ENCODE assay signal across 17 cellular contexts in the genomic region with DNA sequence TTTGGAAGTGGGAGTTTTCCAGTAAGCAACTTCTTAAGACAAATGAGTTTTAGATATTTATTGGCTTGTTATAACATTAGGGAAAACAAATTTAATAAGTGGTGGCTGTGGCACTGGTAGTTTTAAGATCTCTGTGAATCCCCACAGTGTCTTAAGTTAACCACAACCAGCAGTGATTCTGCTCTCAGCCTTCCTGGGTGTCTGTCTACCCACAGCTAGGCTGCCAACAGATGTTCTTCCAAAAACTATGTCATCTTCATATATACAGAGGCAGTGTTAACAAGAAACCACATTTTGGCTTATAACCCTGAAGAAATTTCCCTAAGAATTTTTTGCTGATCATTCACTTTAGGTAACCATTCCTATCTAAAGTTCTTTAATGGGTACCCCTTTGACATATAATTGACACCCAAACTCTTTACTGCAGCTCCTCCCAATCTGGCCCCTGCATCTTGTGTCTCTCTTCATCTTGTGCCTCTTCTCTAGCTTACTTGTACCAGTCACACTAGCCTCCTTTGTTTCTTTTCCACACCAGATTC. TPM values are rescaled to one million over a fixed set of nuclear protein-coding genes. Genes with fewer than 3 reads are reported as not detected.
DNase-seq lines count a peak whose midpoint lies in the region; ATAC-seq and TF ChIP-seq lines count a peak whose summit lies in the region.
"Had no signal": no experiment of that assay in that cellular context is flagged by ENCODE, and none has a peak within 500 bp of the region (broad histone marks: within the 10 kb centered on the region; RNA-seq: fewer than 3 reads in every experiment).

No MANE protein-coding gene starts in this region.

- H2BK12ac ChIP-seq in H9 (ENCODE audit: insufficient read length, low read depth, low read length), result no peak overlapping the region

- no peak overlapping the region for H2AFZ ChIP-seq in H9 (ENCODE audit: low read length)

- no peak overlapping the region for H2AK5ac ChIP-seq in H9 (ENCODE audit: insufficient read length, low read length)

- H2BK5ac ChIP-seq in H9 (ENCODE audit: insufficient read length, low read length), result no peak overlapping the region

- H3K27me3 Mint-ChIP-seq in activated T-helper 1 cell treated with anti-CD3 and anti-CD28 coated beads, Interleukin-12 subunit alpha, Interleukin-12 subunit beta, Interleukin-2, Interleukin-4 antibody, amounts not matched to agents 30 ng/mL and 10 ng/mL and 1 ng/mL, durations not matched to agents 14 hours and 24 hours and 36 hours (ENCODE audit: insufficient read depth), result no peaks in the 10 kb centered on the region
- H3K27me3 Mint-ChIP-seq in memory B cell (no peaks in the 10 kb centered on the region), H9 (ENCODE audit: low read depth) (no peaks in the 10 kb centered on the region)

- H3K4me3 Mint-ChIP-seq in activated T-helper 1 cell treated with anti-CD3 and anti-CD28 coated beads, Interleukin-12 subunit alpha, Interleukin-12 subunit beta, Interleukin-2, Interleukin-4 antibody, amounts not matched to agents 30 ng/mL and 10 ng/mL and 1 ng/mL, durations not matched to agents 14 hours and 24 hours and 36 hours, result no peak overlapping the region
- H3K4me3 Mint-ChIP-seq in memory B cell, result no peak overlapping the region
- no peak overlapping the region for H3K4me3 Mint-ChIP-seq in H9
- H3K4me3 Mint-ChIP-seq: CD14-positive monocyte had no signal

- no peak overlapping the region for H3K4me2 ChIP-seq in H9 (ENCODE audit: insufficient read depth, insufficient read length, low read length)

- H3K4me1 Mint-ChIP-seq in activated T-helper 1 cell treated with anti-CD3 and anti-CD28 coated beads, Interleukin-12 subunit alpha, Interleukin-12 subunit beta, Interleukin-2, Interleukin-4 antibody, amounts not matched to agents 30 ng/mL and 10 ng/mL and 1 ng/mL, durations not matched to agents 14 hours and 24 hours and 36 hours (ENCODE audit: low read depth), result peaks cover 71% of the 10 kb centered on the region
- H3K4me1 Mint-ChIP-seq in memory B cell (peaks cover 8% of the 10 kb centered on the region), H9 (peaks cover 0 to 8% of the 10 kb centered on the region in 2 experiments)

- H3K27ac Mint-ChIP-seq in activated T-helper 1 cell treated with anti-CD3 and anti-CD28 coated beads, Interleukin-12 subunit alpha, Interleukin-12 subunit beta, Interleukin-2, Interleukin-4 antibody, amounts not matched to agents 30 ng/mL and 10 ng/mL and 1 ng/mL, durations not matched to agents 14 hours and 24 hours and 36 hours, result peak overlapping the region; percentile 74
- peak overlapping the region; percentile 45 for H3K27ac Mint-ChIP-seq in memory B cell
- H3K27ac Mint-ChIP-seq in H9, result no peak overlapping the region

- ATAC-seq in memory B cell (ENCODE audit: low read depth) (no peak), GM18505 (IDR thresholded peaks at IDR 0.05; ENCODE audit: unreplicated experiment) (no peak), GM18517 (IDR thresholded peaks at IDR 0.05; ENCODE audit: unreplicated experiment) (no peak)
- ATAC-seq: left colon, Panc1 had no signal

- H3K9ac ChIP-seq in H9 (ENCODE audit: extremely low read depth, insufficient read length, low read length), result no peak overlapping the region

- no peak overlapping the region for H3K23ac ChIP-seq in H9 (ENCODE audit: insufficient read length, low read depth, low read length)

- H3K14ac ChIP-seq in H9 (ENCODE audit: insufficient read depth, low read length), result no peak overlapping the region

- H4K20me1 ChIP-seq in H9 (ENCODE audit: control insufficient read depth, insufficient read depth, insufficient read length), result no peaks in the 10 kb centered on the region

- no peaks in the 10 kb centered on the region for H3K9me3 Mint-ChIP-seq in activated T-helper 1 cell treated with anti-CD3 and anti-CD28 coated beads, Interleukin-12 subunit alpha, Interleukin-12 subunit beta, Interleukin-2, Interleukin-4 antibody, amounts not matched to agents 30 ng/mL and 10 ng/mL and 1 ng/mL, durations not matched to agents 14 hours and 24 hours and 36 hours
- H3K9me3 Mint-ChIP-seq in memory B cell (no peaks in the 10 kb centered on the region), H9 (no peaks in the 10 kb centered on the region)
- H3K9me3 Mint-ChIP-seq: CD14-positive monocyte had no signal

- H2BK15ac ChIP-seq in H9 (ENCODE audit: low read depth, low read length), result no peak overlapping the region

- H2BK20ac ChIP-seq in H9 (ENCODE audit: low read depth, low read length, poor library complexity, severe bottlenecking), result no peak overlapping the region

- H2BK120ac ChIP-seq in H9 (ENCODE audit: low read depth, low read length, poor library complexity, severe bottlenecking), result no peak overlapping the region

- no peaks in the 10 kb centered on the region for H3K79me2 ChIP-seq in H9 (ENCODE audit: insufficient read depth, low read length)

- H3K4me1 ChIP-seq in H9 (ENCODE audit: insufficient read depth, low read length), result no peaks in the 10 kb centered on the region

- H3K79me1 ChIP-seq in H9 (ENCODE audit: insufficient read depth, low read depth, low read length, poor library complexity, severe bottlenecking), result no peaks in the 10 kb centered on the region

- H3K4me3 ChIP-seq in AG10803 (ENCODE audit: low read length), result no peak overlapping the region

- peaks cover 67% of the 10 kb centered on the region for H3K36me3 Mint-ChIP-seq in activated T-helper 1 cell treated with anti-CD3 and anti-CD28 coated beads, Interleukin-12 subunit alpha, Interleukin-12 subunit beta, Interleukin-2, Interleukin-4 antibody, amounts not matched to agents 30 ng/mL and 10 ng/mL and 1 ng/mL, durations not matched to agents 14 hours and 24 hours and 36 hours (ENCODE audit: low read depth)
- H3K36me3 Mint-ChIP-seq in memory B cell, result peaks cover 29% of the 10 kb centered on the region
- peaks cover 35 to 81% (median 64%) of the 10 kb centered on the region in 3 experiments; a peak in 6 of 7 replicates for H3K36me3 Mint-ChIP-seq in H9 (ENCODE audit: insufficient read depth in 1 of 3, low read depth in 3 of 3)

- no peak overlapping the region for H4K8ac ChIP-seq in H9 (replicated peaks; ENCODE audit: insufficient read length, low read depth, low read length)

- no peak overlapping the region for H4K5ac ChIP-seq in H9 (ENCODE audit: insufficient read length, low read depth, low read length)

- no peaks in the 10 kb centered on the region for H3K9me3 ChIP-seq in H9 (ENCODE audit: control insufficient read depth, low read depth, low read length)

- H3K4ac ChIP-seq in H9 (ENCODE audit: low read depth, low read length), result no peak overlapping the region

- H3K23me2 ChIP-seq in H9 (ENCODE audit: insufficient read length, low read depth, low read length, poor library complexity, severe bottlenecking), result no peaks in the 10 kb centered on the region

- no peak overlapping the region for H3T11ph ChIP-seq in H9 (ENCODE audit: low read length)

- intact Hi-C loops in activated T-helper 1 cell treated with anti-CD3 and anti-CD28 coated beads, Interleukin-12 subunit alpha, Interleukin-12 subunit beta, Interleukin-2, Interleukin-4 antibody, amounts not matched to agents 30 ng/mL and 10 ng/mL and 1 ng/mL, durations not matched to agents 14 hours and 24 hours and 36 hours (cut with micrococcal nuclease), result no loop called here

- H3K18ac ChIP-seq in H9 (ENCODE audit: insufficient read length, low read depth, low read length), result no peak overlapping the region

- TF ChIP-seq POLR2A in GM18505 (IDR thresholded peaks at IDR 0.05; ENCODE audit: borderline replicate concordance, extremely low read depth, insufficient read depth, insufficient read length), result no peak

- no peak overlapping the region for H3K27ac ChIP-seq in H9 (ENCODE audit: insufficient read length, low read depth, low read length)

- TF ChIP-seq CTCF in AG10803 (conservative IDR thresholded peaks at IDR 0.05; ENCODE audit: low read length), result no peak
- no peak for TF ChIP-seq CTCF in H9 (conservative IDR thresholded peaks at IDR 0.05)

- no peaks in the 10 kb centered on the region for H3K27me3 ChIP-seq in H9 (ENCODE audit: insufficient read depth, low read length)

- no peak overlapping the region for H3K56ac ChIP-seq in H9 (ENCODE audit: insufficient read length, low read depth, low read length)

- H4K91ac ChIP-seq in H9 (ENCODE audit: insufficient read length, low read depth, low read length), result no peak overlapping the region

- DNase-seq in AG10803 (ENCODE audit: low read depth), result peak; percentile 70
- DNase-seq in GM03348 (ENCODE audit: low spot score), result peak; percentile 33
- DNase-seq in activated T-helper 1 cell treated with anti-CD3 and anti-CD28 coated beads, Interleukin-12 subunit alpha, Interleukin-12 subunit beta, Interleukin-2, Interleukin-4 antibody, amounts not matched to agents 30 ng/mL and 10 ng/mL and 1 ng/mL, durations not matched to agents 14 hours and 24 hours and 36 hours (ENCODE audit: low spot score), result no peak
- no peak for DNase-seq in memory B cell (ENCODE audit: low spot score in 2 of 2)
- DNase-seq in occipital lobe (lab: John Stamatoyannopoulos, UW), result no peak
- no peak for DNase-seq in H9
- DNase-seq: activated CD4-positive, alpha-beta T cell treated with anti-CD3 and anti-CD28 coated beads for 1 hour; cerebellar nuclear complex; left colon; NCI-H187 treated with DMSO at 0.1 percent for 48 hours; NCI-H526; stimulated activated CD4-positive, alpha-beta T cell treated with anti-CD3 and anti-CD28 coated beads, Interleukin-4, amount 100 ng/mL, for 24 hours; stimulated activated naive CD4-positive, alpha-beta T cell treated with Interleukin-2 at 50 U/mL for 16 hours had no signal

RNA-seq across cellular contexts. Expression of a gene that starts 52.7 kb away (rescaled TPM):
- total RNA-seq in activated T-helper 1 cell treated with anti-CD3 and anti-CD28 coated beads, Interleukin-12 subunit alpha, Interleukin-12 subunit beta, Interleukin-2, Interleukin-4 antibody, amounts not matched to agents 30 ng/mL and 10 ng/mL and 1 ng/mL, durations not matched to agents 14 hours and 24 hours and 36 hours, result 120 and 123 TPM in 2 replicates
- total RNA-seq in occipital lobe, result 26.2 TPM
- 96.4 and 98.5 TPM in 2 replicates for total RNA-seq in H9 (2021)

RNA-seq across cellular contexts. Expression of a gene that starts 56.0 kb away (rescaled TPM):
- 203 and 205 TPM in 2 replicates for total RNA-seq in activated T-helper 1 cell treated with anti-CD3 and anti-CD28 coated beads, Interleukin-12 subunit alpha, Interleukin-12 subunit beta, Interleukin-2, Interleukin-4 antibody, amounts not matched to agents 30 ng/mL and 10 ng/mL and 1 ng/mL, durations not matched to agents 14 hours and 24 hours and 36 hours
- total RNA-seq in occipital lobe (92.2 TPM), H9 (2021) (161 and 171 TPM in 2 replicates)

Comparison
In these comparisons a context has a peak if more than half of its experiments do, and no peak if none do; other contexts are left out.
1. DNase-seq: peak in AG10803 (single experiment) and GM03348 (single experiment); none in activated T-helper 1 cell treated with anti-CD3 and anti-CD28 coated beads, Interleukin-12 subunit alpha, Interleukin-12 subunit beta, Interleukin-2, Interleukin-4 antibody, amounts not matched to agents 30 ng/mL and 10 ng/mL and 1 ng/mL, durations not matched to agents 14 hours and 24 hours and 36 hours (single experiment), memory B cell (0 of 2), occipital lobe (single experiment) and H9 (single experiment).
2. H3K27ac Mint-ChIP-seq: peak in activated T-helper 1 cell treated with anti-CD3 and anti-CD28 coated beads, Interleukin-12 subunit alpha, Interleukin-12 subunit beta, Interleukin-2, Interleukin-4 antibody, amounts not matched to agents 30 ng/mL and 10 ng/mL and 1 ng/mL, durations not matched to agents 14 hours and 24 hours and 36 hours (single experiment) and memory B cell (single experiment); none in H9 (0 of 3).